Comparison of ENCODE assay signal across 8 cellular contexts in the genomic region with DNA sequence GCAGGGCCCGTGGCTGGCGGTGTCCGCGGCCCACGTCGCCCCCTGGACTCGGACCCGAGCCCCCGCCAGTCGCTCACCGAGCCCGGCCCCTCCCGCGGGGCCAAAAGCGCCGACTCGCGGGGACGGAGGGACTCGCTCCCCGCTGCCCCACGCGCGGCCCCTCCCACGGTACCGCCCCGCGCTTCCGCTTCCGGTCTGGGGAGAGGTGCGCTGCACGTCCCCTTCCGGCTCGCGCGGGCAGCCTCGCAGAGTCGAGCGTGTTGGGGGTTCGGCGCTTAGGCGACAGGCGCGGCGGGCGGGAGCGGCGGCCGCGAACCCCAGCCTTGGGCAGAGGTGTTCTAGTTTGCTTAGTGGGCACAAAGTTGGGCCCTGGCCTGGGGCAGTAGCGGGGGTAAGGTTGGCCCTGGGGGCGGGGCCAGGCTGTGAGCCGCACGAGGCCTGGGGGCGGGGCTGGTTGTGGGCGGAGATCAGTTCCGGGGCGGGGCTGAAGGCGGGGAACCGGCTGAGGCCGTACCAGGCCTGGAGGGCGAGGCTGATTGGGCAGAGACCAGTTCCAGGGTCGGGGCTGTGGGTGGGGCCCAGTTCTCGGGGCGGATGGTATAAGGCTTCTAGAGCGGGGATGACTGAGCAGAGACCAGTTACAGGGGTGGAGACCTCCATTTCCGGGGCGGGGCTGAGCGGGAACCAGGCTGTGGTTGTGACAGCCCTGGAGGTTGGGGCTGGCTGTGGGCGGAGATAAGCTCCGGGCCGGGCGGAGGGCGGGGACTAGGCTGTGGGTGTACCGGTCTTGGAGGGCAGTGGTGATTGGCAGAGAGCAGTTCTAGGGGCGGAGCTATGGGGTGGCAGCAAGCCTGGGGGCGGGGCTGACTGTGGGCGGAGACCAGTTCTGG. TPM values are rescaled to one million over a fixed set of nuclear protein-coding genes. Genes with fewer than 3 reads are reported as not detected.
DNase-seq lines count a peak whose midpoint lies in the region; ATAC-seq and TF ChIP-seq lines count a peak whose summit lies in the region.

TSS of gene MBD3L1 (plus strand) at position 246 of the 890 bp plus-strand sequence. CDS start 10,302 bp downstream, outside the sequence.
TSS of gene ZNF558 (minus strand) at position 173 of the 890 bp plus-strand sequence. CDS start 9,645 bp downstream, outside the sequence.

- WGBS in urinary bladder: under 1% methylated on average over 78 of the region's 78 CpGs

- H3K27me3 Mint-ChIP-seq in T-cell (no peaks in the 10 kb centered on the region), progenitor cell of endocrine pancreas (peaks cover 3% of the 10 kb centered on the region)

- H3K9me3 Mint-ChIP-seq in T-cell (no peaks in the 10 kb centered on the region), progenitor cell of endocrine pancreas (ENCODE audit: low read depth) (peaks cover 17% of the 10 kb centered on the region)

- POLR2A ChIA-PET in T-cell (lab: Charles Lee): interaction anchor here in 1 of 2 donors (0.6 kb wide), 1 partner anchor 131 kb away, joined by 4 read pairs; no protein-coding TSS in a partner anchor

- H3K4me1 Mint-ChIP-seq in T-cell (peaks cover 24 to 30% (median 29%) of the 10 kb centered on the region in 3 donors), progenitor cell of endocrine pancreas (ENCODE audit: low read depth) (peaks cover 6% of the 10 kb centered on the region)

- TF ChIP-seq POLR2A in GM10847 (IDR thresholded peaks at IDR 0.05; ENCODE audit: extremely low read depth, insufficient read length): peak; percentile 81

- intact Hi-C loops in left cardiac atrium (cut with DNase I): no loop called here

- peak within 1 kb of the TSS; percentile 95 for H3K27ac ChIP-seq in urinary bladder (ENCODE audit: low read depth)

- H3K4me3 Mint-ChIP-seq in T-cell (peak within 1 kb of the TSS; percentile 84 to 87 (median 85)), progenitor cell of endocrine pancreas (ENCODE audit: low read depth) (peak within 1 kb of the TSS; percentile 89)

- CTCF ChIA-PET in T-cell (lab: Charles Lee): interaction anchor here in 1 of 2 donors (0.6 to 0.7 kb wide), 2 partner anchors 238 to 912 kb away, joined by 3 to 4 read pairs; partner anchors contain the start of gene SNAPC2

- H3K27ac Mint-ChIP-seq in T-cell (peak within 1 kb of the TSS; percentile 95), progenitor cell of endocrine pancreas (peak within 1 kb of the TSS; percentile 95)

- TF ChIP-seq CTCF in progenitor cell of endocrine pancreas (IDR thresholded peaks at IDR 0.05; ENCODE audit: unreplicated experiment): no peak

- ATAC-seq in HG02642 (IDR thresholded peaks at IDR 0.05; ENCODE audit: poor library complexity, unreplicated experiment): peak; percentile 86
- peak; percentile 84 to 89 (median 86) for ATAC-seq in T-cell (replicated peaks in 1 of 4)
- ATAC-seq in left cardiac atrium: peak; percentile 95 to 98

- no peaks in the 10 kb centered on the region for H3K36me3 ChIP-seq in urinary bladder (ENCODE audit: insufficient read depth)

- H3K4me1 ChIP-seq in urinary bladder (ENCODE audit: insufficient read depth): peaks cover 1% of the 10 kb centered on the region

- H3K36me3 Mint-ChIP-seq in T-cell (peaks cover 14% of the 10 kb centered on the region), progenitor cell of endocrine pancreas (ENCODE audit: insufficient read depth) (peaks cover 17% of the 10 kb centered on the region)

- DNase-seq in NCI-H1105 treated with DMSO at 0.1 percent for 48 hours (lab: John Stamatoyannopoulos, UW) (peak; percentile 78), T-cell (peak; percentile 97 to 100 (median 100)), amniotic stem cell (lab: John Stamatoyannopoulos, UW) (peak; percentile 95), left cardiac atrium (peak; percentile 100), progenitor cell of endocrine pancreas (ENCODE audit: low spot score, unreplicated experiment) (peak; percentile 91)

- H3K4me3 ChIP-seq in urinary bladder (ENCODE audit: low read depth, low read length): peak within 1 kb of the TSS; percentile 87

RNA-seq across cellular contexts. Expression of gene MBD3L1, which starts in this region (rescaled TPM):
- total RNA-seq in T-cell (not detected), left cardiac atrium (not detected), progenitor cell of endocrine pancreas (not detected in 2 replicates), urinary bladder (not detected)
- polyA plus RNA-seq in urinary bladder: not detected

RNA-seq across cellular contexts. Expression of gene ZNF558, which starts in this region (rescaled TPM):
- 10 to 100 TPM; 23.7 to 42.2 (median 40.2) TPM for total RNA-seq in T-cell
- 10 to 100 TPM; 13.3 to 13.5 TPM for total RNA-seq in left cardiac atrium
- total RNA-seq in progenitor cell of endocrine pancreas: 52.6 and 54.0 TPM in 2 replicates
- 36.0 TPM for total RNA-seq in urinary bladder
- 24.9 TPM for polyA plus RNA-seq in urinary bladder

Comparison
In these comparisons a context has a peak if more than half of its experiments do, and no peak if none do; other contexts are left out.
1. Peak in every context shown above with its lines: DNase-seq, ATAC-seq, H3K4me3 ChIP-seq and H3K27ac ChIP-seq.